Comparison of ENCODE assay signal across 29 cellular contexts in genomic region chr7:43077285-43077684, GRCh38. TPM values are rescaled to one million over a fixed set of nuclear protein-coding genes. Genes with fewer than 3 reads are reported as not detected.
DNase-seq lines count a peak whose midpoint lies in the region; ATAC-seq and TF ChIP-seq lines count a peak whose summit lies in the region.
"Had no signal": no experiment of that assay in that cellular context is flagged by ENCODE, and none has a peak within 500 bp of the region (broad histone marks: within the 10 kb centered on the region; RNA-seq: fewer than 3 reads in every experiment).

No MANE protein-coding gene starts in this region.

- no TSS peak for BruUV-seq in PC-3 (replicated peaks; lab: Mats Ljungman, UMichigan)

- H3K4me2 ChIP-seq in PC-3 (ENCODE audit: low read length) = no peak overlapping the region

- ATAC-seq in PC-3 = no peak
- no peak for ATAC-seq in left colon
- ATAC-seq: activated naive CD8-positive, alpha-beta T cell treated with anti-CD3 and anti-CD28 coated beads, Interleukin-2, amount 50 U/mL, for 24 hours; left lung; naive thymus-derived CD4-positive, alpha-beta T cell had no signal

- no peaks in the 10 kb centered on the region for H3K79me2 ChIP-seq in PC-3 (ENCODE audit: low read length)

- no peaks in the 10 kb centered on the region for H3K9me3 ChIP-seq in HUES48 (ENCODE audit: control insufficient read depth, insufficient read depth, low read length)
- no peaks in the 10 kb centered on the region for H3K9me3 ChIP-seq in PC-3 (ENCODE audit: low read length)
- H3K9me3 ChIP-seq in iPS-20b (ENCODE audit: insufficient read depth, low read depth, low read length) = no peaks in the 10 kb centered on the region
- peaks cover 0 to 4% (median 0%) of the 10 kb centered on the region in 8 donors for H3K9me3 ChIP-seq in spleen
- H3K9me3 ChIP-seq: HAP-1, left lung had no signal

- WGBS in spleen, 5 donors = 53 to 87% (median 77%) methylated on average over 9 of the region's 9 CpGs

- H3K4me3 ChIP-seq in HUES48 (ENCODE audit: low read depth, low read length) (peak overlapping the region; percentile 44; the same call in 1 of the 2 replicates), PC-3 (ENCODE audit: low read length) (no peak overlapping the region), iPS-20b (ENCODE audit: low read length) (peak overlapping the region; percentile 37; the same call in 1 of the 2 replicates), spleen (no peak overlapping the region)
- H3K4me3 ChIP-seq: HAP-1, left lung had no signal

- POLR2A ChIA-PET in PC-3 (lab: Charles Lee; ENCODE audit: unreplicated experiment) = no interaction called here

- H3K9ac ChIP-seq in HUES48 (ENCODE audit: low read depth, low read length) (no peak overlapping the region), PC-3 (ENCODE audit: low read length) (no peak overlapping the region), iPS-20b (ENCODE audit: low read depth, low read length) (peak overlapping the region; percentile 60; the same call in 1 of the 2 replicates)

- H3K4me1 ChIP-seq in HUES48 (ENCODE audit: control insufficient read depth, insufficient read depth, low read length) (peaks cover 31% of the 10 kb centered on the region), PC-3 (ENCODE audit: insufficient read depth, low read length) (peaks cover 10% of the 10 kb centered on the region), iPS-20b (ENCODE audit: insufficient read depth, low read length) (peaks cover 25% of the 10 kb centered on the region; the same call in 1 of the 2 replicates), spleen (no peaks in the 10 kb centered on the region)
- H3K4me1 ChIP-seq: HAP-1, left lung had no signal

- no peaks in the 10 kb centered on the region for H3K9me2 ChIP-seq in PC-3 (replicated peaks; ENCODE audit: low read length)

- H4K20me1 ChIP-seq in PC-3 (ENCODE audit: low read length) = no peaks in the 10 kb centered on the region

- DNase-seq in PC-3 (no peak), spleen (no peak), left colon (no peak), NCI-H1694 treated with DMSO at 0.1 percent for 48 hours (lab: John Stamatoyannopoulos, UW) (no peak), NCI-H526 (lab: John Stamatoyannopoulos, UW) (no peak)
- no peak for DNase-seq in activated T-cell treated with anti-CD3 and anti-CD28 coated beads, Interleukin-2, amount 50 U/mL, for 48 hours
- DNase-seq: activated CD4-positive, alpha-beta T cell treated with anti-CD3 and anti-CD28 coated beads, Interleukin-2, amount 50 U/mL, for 1 hour; activated gamma-delta T cell treated with Interleukin-2 at 50 U/mL for 16 hours; activated naive CD8-positive, alpha-beta T cell treated with anti-CD3 and anti-CD28 coated beads, Interleukin-2, amount 50 U/mL, for 24 hours; activated T-cell treated with anti-CD3 and anti-CD28 coated beads, Interleukin-2, amount 50 U/mL, for 1 hour; C1 segment of cervical spinal cord; central memory CD4-positive, alpha-beta T cell; cortex of kidney; DMS153; effector memory CD4-positive, alpha-beta T cell; hippocampal formation; left lung; midbrain; naive thymus-derived CD4-positive, alpha-beta T cell; NCI-H1105 treated with DMSO at 0.1 percent for 48 hours; NCI-H2029; NCI-H524; SIG-M5; stimulated activated naive CD4-positive, alpha-beta T cell treated with Interleukin-2 at 50 U/mL for 16 hours had no signal

- H3K36me3 ChIP-seq in HUES48 (ENCODE audit: control insufficient read depth, insufficient read depth, low read length) (no peaks in the 10 kb centered on the region), PC-3 (ENCODE audit: low read depth, low read length) (no peaks in the 10 kb centered on the region), iPS-20b (ENCODE audit: insufficient read depth, low read depth, low read length) (no peaks in the 10 kb centered on the region), spleen (no peaks in the 10 kb centered on the region)
- H3K36me3 ChIP-seq: HAP-1, left lung had no signal

- H3K27ac ChIP-seq in HUES48 (ENCODE audit: low read depth, low read length) = peak overlapping the region; percentile 77
- H3K27ac ChIP-seq in PC-3 (ENCODE audit: low read length) = no peak overlapping the region
- H3K27ac ChIP-seq in iPS-20b (ENCODE audit: low read length) = peak overlapping the region; percentile 46
- H3K27ac ChIP-seq in spleen = peak overlapping the region; percentile 15 to 70 (median 45)
- H3K27ac ChIP-seq: epithelial cell of prostate, left lung, VCaP had no signal

- H3F3A ChIP-seq in PC-3 (ENCODE audit: low read length, unreplicated experiment) = no peaks in the 10 kb centered on the region

- H2AFZ ChIP-seq in PC-3 (ENCODE audit: low read length) = peak overlapping the region; percentile 56

- H3K27me3 ChIP-seq in HUES48 (ENCODE audit: control insufficient read depth, insufficient read depth, low read length) (no peaks in the 10 kb centered on the region), PC-3 (ENCODE audit: low read length) (no peaks in the 10 kb centered on the region), iPS-20b (ENCODE audit: insufficient read depth, low read length) (no peaks in the 10 kb centered on the region), spleen (replicated peaks in 1 of 7) (no peaks in the 10 kb centered on the region)

- TF ChIP-seq CTCF in PC-3 (conservative IDR thresholded peaks at IDR 0.05; ENCODE audit: low read depth, low read length) (no peak), spleen (IDR thresholded peaks at IDR 0.05 in 8 of 11, conservative IDR thresholded peaks at IDR 0.05 in 3 of 11) (no peak)

- no peak for TF ChIP-seq POLR2A in spleen (IDR thresholded peaks at IDR 0.05)

- intact Hi-C loops in PC-3 (cut with micrococcal nuclease) (no loop called here), spleen (cut with DNase I; ENCODE audit: low total_unique reads) (no loop called here), left colon (cut with DNase I, micrococcal nuclease) (no loop called here)

- CTCF ChIA-PET in PC-3 (lab: Charles Lee) = no interaction called here

RNA-seq across cellular contexts. Expression of gene HECW1, which starts 35.2 kb away (rescaled TPM):
- total RNA-seq in PC-3 (2014; rRNA removed) = 3.0 and 3.6 TPM in 2 replicates
- 1 to 10 TPM in 1 of 7 donors, under 1 TPM in 5, not detected in 1; 0.09 to 1.5 (median 0.51) TPM for total RNA-seq in spleen
- polyA plus RNA-seq in spleen = under 1 TPM; 0.03 to 0.06 (median 0.04) TPM
- under 1 TPM; 0.58 to 0.89 TPM for total RNA-seq in left colon
- total RNA-seq: naive thymus-derived CD4-positive, alpha-beta T cell had no signal
- polyA plus RNA-seq: naive thymus-derived CD4-positive, alpha-beta T cell had no signal

Comparison
In these comparisons a context has a peak if more than half of its experiments do, and no peak if none do; other contexts are left out.
1. H3K4me3 ChIP-seq: peak in HUES48 (single experiment) and iPS-20b (single experiment); none in PC-3 (single experiment) and spleen (0 of 8).